34 cellular contexts compared by ENCODE assay signal in genomic region chr2:211948932-211949331, GRCh38.
"Had no signal": no experiment of that assay in that cellular context is flagged by ENCODE, and none has a peak within 500 bp of the region (broad histone marks: within the 10 kb centered on the region; RNA-seq: fewer than 3 reads in every experiment).

No MANE protein-coding gene starts in this region.

- DNase-seq: Karpas-422, Kasumi-1, MG63, MM.1S, MV-4-11, NCI-H1048, NCI-H1092, NCI-H1092 treated with DMSO at 0.1 percent for 48 hours, NCI-H1105, NCI-H1105 treated with DMSO at 0.1 percent for 48 hours, NCI-H1417, NCI-H1417 treated with DMSO at 0.1 percent for 48 hours, NCI-H1436, NCI-H1436 treated with DMSO at 0.1 percent for 48 hours, NCI-H146, NCI-H1694, NCI-H1694 treated with DMSO at 0.1 percent for 48 hours, NCI-H187, NCI-H187 treated with DMSO at 0.1 percent for 48 hours, NCI-H1930, NCI-H2029, NCI-H2029 treated with DMSO at 0.1 percent for 48 hours, NCI-H2081, NCI-H2081 treated with DMSO at 0.1 percent for 48 hours, NCI-H2107, NCI-H2171, NCI-H2171 treated with DMSO at 0.1 percent for 48 hours, NCI-H2227 treated with DMSO at 0.1 percent for 48 hours, NCI-H226, NCI-H345, NCI-H446, NCI-H446 treated with DMSO at 0.1 percent for 48 hours, NCI-H510A, NCI-H510A treated with DMSO at 0.1 percent for 48 hours had no signal

- H3K4me3 ChIP-seq: MG63 had no signal

- H3K27me3 ChIP-seq: MG63 had no signal

- H3K9me3 ChIP-seq: MG63 had no signal

- H3K36me3 ChIP-seq: MG63 had no signal
